ENCODE assay signal across 8 cellular contexts in the genomic region with DNA sequence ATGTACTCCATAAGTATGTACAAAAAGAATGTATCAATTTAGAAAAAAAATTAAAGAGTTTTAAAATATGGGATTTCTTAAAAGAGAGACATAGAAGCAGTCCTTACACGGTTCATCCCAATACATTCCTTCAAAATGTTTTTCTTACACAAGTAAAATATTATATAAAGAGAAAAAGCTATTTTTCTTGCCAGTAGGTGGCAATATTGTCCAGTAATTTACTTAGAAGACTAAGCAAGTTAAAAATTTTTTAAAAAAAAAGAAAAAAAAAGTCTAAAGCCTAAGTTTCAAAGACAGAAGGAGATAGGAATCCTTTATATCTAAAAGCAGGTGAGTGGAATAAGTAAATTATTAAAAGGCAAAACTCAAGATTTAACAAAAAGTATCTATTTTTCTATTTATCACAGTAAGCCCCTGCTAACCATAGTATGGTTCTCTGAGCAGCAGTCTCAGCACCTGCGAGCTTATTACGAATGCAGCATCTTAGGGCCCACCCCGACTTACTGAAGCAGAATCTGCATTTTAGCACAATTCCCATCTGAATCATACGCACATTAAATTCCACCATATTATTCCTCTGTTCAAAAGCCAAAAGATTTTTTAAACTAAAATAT.
A peak's percentile ranks its signal among the peaks of the same experiment; 100 is the strongest.
DNase-seq lines count a peak whose midpoint lies in the region; ATAC-seq and TF ChIP-seq lines count a peak whose summit lies in the region.

No MANE protein-coding gene starts in this region.

- TF ChIP-seq EP300 in transverse colon (IDR thresholded peaks at IDR 0.05; ENCODE audit: low read depth) = no peak

- H3K9me3 Mint-ChIP-seq in GM23338 = no peaks in the 10 kb centered on the region

- H3K36me3 Mint-ChIP-seq in GM23338 (ENCODE audit: low read depth) = no peaks in the 10 kb centered on the region

- 57 to 58% methylated on average over 5 of the region's 5 CpGs for WGBS in transverse colon (ENCODE audit: low coverage in 1 of 2), 2 donors

- H3K27me3 ChIP-seq in GM23338 (ENCODE audit: insufficient read depth) (no peaks in the 10 kb centered on the region), transverse colon (peaks cover 4% of the 10 kb centered on the region)

- TF ChIP-seq CTCF in GM23338 (conservative IDR thresholded peaks at IDR 0.05; ENCODE audit: low read depth in 2 of 2) (peak in 1 of 2 experiments; percentile 77; a peak in 3 of 4 replicates), foreskin fibroblast (IDR thresholded peaks at IDR 0.05; ENCODE audit: low read depth, low read length) (peak; percentile 25), transverse colon (IDR thresholded peaks at IDR 0.05) (peak; percentile 25 to 60 (median 50))

- H2AFZ ChIP-seq in GM23338 = no peak overlapping the region

- H3K36me3 ChIP-seq in GM23338 (ENCODE audit: insufficient read depth) (no peaks in the 10 kb centered on the region), transverse colon (no peaks in the 10 kb centered on the region)

- H3K79me2 ChIP-seq in GM23338 (replicated peaks; ENCODE audit: insufficient read depth) = no peaks in the 10 kb centered on the region

- H4K20me1 ChIP-seq in GM23338 (replicated peaks; ENCODE audit: insufficient read depth) = no peaks in the 10 kb centered on the region

- peak; percentile 13 for DNase-seq in Ammon's horn (ENCODE audit: low spot score)
- DNase-seq in GM23338 (ENCODE audit: low spot score) = peak; percentile 74
- DNase-seq in RKO (ENCODE audit: low spot score) = peak; percentile 81
- DNase-seq in foreskin fibroblast = peak in 1 of 2 donors; percentile 57
- no peak for DNase-seq in transverse colon
- DNase-seq in effector CD4-positive, alpha-beta T cell = no peak
- no peak for DNase-seq in substantia nigra (lab: John Stamatoyannopoulos, UW)

- no peak overlapping the region for H3K4me2 ChIP-seq in GM23338

- no peaks in the 10 kb centered on the region for H3F3A ChIP-seq in GM23338 (replicated peaks; ENCODE audit: low read depth)

- TF ChIP-seq POLR2A in transverse colon (IDR thresholded peaks at IDR 0.05) = no peak

- H3K4me3 Mint-ChIP-seq in GM23338 = no peak overlapping the region

- ATAC-seq in GM23338 (no peak), HG02588 (IDR thresholded peaks at IDR 0.05; ENCODE audit: unreplicated experiment) (no peak)

- no peaks in the 10 kb centered on the region for H3K9me3 ChIP-seq in transverse colon

- H3K27ac ChIP-seq in GM23338 (ENCODE audit: low read depth) (no peak overlapping the region), transverse colon (no peak overlapping the region), substantia nigra (ENCODE audit: low read depth, low read length, poor library complexity, severe bottlenecking) (no peak overlapping the region)

- no peaks in the 10 kb centered on the region for H3K9me2 ChIP-seq in GM23338 (ENCODE audit: insufficient read depth)

- H3K27me3 Mint-ChIP-seq in GM23338 (ENCODE audit: insufficient read depth, low read depth, poor library complexity) = no peaks in the 10 kb centered on the region

- H3K4me3 ChIP-seq in GM23338 (no peak overlapping the region), foreskin fibroblast (ENCODE audit: low read depth in 1 of 2, low read length in 2 of 2) (no peak overlapping the region), transverse colon (no peak overlapping the region)

- intact Hi-C loops in transverse colon (cut with DNase I; ENCODE audit: low total_unique reads) = no loop called here

- H3K4me1 Mint-ChIP-seq in GM23338 = no peaks in the 10 kb centered on the region

- H3K27ac Mint-ChIP-seq in GM23338 = no peak overlapping the region

- H3K4me1 ChIP-seq in GM23338 (ENCODE audit: insufficient read depth) (no peaks in the 10 kb centered on the region), transverse colon (no peaks in the 10 kb centered on the region)

- in situ Hi-C loops in transverse colon (cut with MboI; ENCODE audit: low pct_ligation_motif_present in 1 of 4, low pct_unique_long_range_greater_than_20kb in 1 of 4, low sequenced_read_pairs in 3 of 4) = no loop called here

TF ChIP-seq in GM23338, 12 proteins besides CTCF, POLR2A, EP300 and RAD21 (continues in another document):
- TF ChIP-seq, protein P1, sequence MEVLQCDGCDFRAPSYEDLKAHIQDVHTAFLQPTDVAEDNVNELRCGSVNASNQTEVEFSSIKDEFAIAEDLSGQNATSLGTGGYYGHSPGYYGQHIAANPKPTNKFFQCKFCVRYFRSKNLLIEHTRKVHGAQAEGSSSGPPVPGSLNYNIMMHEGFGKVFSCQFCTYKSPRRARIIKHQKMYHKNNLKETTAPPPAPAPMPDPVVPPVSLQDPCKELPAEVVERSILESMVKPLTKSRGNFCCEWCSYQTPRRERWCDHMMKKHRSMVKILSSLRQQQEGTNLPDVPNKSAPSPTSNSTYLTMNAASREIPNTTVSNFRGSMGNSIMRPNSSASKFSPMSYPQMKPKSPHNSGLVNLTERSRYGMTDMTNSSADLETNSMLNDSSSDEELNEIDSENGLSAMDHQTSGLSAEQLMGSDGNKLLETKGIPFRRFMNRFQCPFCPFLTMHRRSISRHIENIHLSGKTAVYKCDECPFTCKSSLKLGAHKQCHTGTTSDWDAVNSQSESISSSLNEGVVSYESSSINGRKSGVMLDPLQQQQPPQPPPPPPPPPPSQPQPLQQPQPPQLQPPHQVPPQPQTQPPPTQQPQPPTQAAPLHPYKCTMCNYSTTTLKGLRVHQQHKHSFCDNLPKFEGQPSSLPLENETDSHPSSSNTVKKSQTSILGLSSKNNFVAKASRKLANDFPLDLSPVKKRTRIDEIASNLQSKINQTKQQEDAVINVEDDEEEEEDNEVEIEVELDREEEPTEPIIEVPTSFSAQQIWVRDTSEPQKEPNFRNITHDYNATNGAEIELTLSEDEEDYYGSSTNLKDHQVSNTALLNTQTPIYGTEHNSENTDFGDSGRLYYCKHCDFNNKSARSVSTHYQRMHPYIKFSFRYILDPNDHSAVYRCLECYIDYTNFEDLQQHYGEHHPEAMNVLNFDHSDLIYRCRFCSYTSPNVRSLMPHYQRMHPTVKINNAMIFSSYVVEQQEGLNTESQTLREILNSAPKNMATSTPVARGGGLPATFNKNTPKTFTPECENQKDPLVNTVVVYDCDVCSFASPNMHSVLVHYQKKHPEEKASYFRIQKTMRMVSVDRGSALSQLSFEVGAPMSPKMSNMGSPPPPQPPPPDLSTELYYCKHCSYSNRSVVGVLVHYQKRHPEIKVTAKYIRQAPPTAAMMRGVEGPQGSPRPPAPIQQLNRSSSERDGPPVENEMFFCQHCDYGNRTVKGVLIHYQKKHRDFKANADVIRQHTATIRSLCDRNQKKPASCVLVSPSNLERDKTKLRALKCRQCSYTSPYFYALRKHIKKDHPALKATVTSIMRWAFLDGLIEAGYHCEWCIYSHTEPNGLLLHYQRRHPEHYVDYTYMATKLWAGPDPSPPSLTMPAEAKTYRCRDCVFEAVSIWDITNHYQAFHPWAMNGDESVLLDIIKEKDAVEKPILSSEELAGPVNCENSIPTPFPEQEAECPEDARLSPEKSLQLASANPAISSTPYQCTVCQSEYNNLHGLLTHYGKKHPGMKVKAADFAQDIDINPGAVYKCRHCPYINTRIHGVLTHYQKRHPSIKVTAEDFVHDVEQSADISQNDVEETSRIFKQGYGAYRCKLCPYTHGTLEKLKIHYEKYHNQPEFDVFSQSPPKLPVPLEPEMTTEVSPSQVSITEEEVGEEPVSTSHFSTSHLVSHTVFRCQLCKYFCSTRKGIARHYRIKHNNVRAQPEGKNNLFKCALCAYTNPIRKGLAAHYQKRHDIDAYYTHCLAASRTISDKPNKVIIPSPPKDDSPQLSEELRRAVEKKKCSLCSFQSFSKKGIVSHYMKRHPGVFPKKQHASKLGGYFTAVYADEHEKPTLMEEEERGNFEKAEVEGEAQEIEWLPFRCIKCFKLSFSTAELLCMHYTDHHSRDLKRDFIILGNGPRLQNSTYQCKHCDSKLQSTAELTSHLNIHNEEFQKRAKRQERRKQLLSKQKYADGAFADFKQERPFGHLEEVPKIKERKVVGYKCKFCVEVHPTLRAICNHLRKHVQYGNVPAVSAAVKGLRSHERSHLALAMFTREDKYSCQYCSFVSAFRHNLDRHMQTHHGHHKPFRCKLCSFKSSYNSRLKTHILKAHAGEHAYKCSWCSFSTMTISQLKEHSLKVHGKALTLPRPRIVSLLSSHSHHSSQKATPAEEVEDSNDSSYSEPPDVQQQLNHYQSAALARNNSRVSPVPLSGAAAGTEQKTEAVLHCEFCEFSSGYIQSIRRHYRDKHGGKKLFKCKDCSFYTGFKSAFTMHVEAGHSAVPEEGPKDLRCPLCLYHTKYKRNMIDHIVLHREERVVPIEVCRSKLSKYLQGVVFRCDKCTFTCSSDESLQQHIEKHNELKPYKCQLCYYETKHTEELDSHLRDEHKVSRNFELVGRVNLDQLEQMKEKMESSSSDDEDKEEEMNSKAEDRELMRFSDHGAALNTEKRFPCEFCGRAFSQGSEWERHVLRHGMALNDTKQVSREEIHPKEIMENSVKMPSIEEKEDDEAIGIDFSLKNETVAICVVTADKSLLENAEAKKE (CRISPR knock-in tag; IDR thresholded peaks at IDR 0.05) = no peak
- TF ChIP-seq CREB1 (CRISPR knock-in tag; IDR thresholded peaks at IDR 0.05; ENCODE audit: low read depth) (no peak), EZH2phosphoT487 (IDR thresholded peaks at IDR 0.05; ENCODE audit: unreplicated experiment) (no peak), POLR2AphosphoS5 (IDR thresholded peaks at IDR 0.05; ENCODE audit: low read depth) (no peak), ZNF114 (CRISPR knock-in tag; IDR thresholded peaks at IDR 0.05) (no peak), STAT1 (IDR thresholded peaks at IDR 0.05; ENCODE audit: unreplicated experiment) (no peak), JUNB (IDR thresholded peaks at IDR 0.05; ENCODE audit: unreplicated experiment) (no peak)
- TF ChIP-seq, protein P2, sequence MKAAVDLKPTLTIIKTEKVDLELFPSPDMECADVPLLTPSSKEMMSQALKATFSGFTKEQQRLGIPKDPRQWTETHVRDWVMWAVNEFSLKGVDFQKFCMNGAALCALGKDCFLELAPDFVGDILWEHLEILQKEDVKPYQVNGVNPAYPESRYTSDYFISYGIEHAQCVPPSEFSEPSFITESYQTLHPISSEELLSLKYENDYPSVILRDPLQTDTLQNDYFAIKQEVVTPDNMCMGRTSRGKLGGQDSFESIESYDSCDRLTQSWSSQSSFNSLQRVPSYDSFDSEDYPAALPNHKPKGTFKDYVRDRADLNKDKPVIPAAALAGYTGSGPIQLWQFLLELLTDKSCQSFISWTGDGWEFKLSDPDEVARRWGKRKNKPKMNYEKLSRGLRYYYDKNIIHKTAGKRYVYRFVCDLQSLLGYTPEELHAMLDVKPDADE (IDR thresholded peaks at IDR 0.05) = no peak

Comparison
In these comparisons a context has a peak if more than half of its experiments do, and no peak if none do; other contexts are left out.
1. DNase-seq: peak in Ammon's horn (single experiment), GM23338 (single experiment) and RKO (single experiment); none in transverse colon (single experiment), effector CD4-positive, alpha-beta T cell (single experiment) and substantia nigra (0 of 49).